ENCODE assay signal across 8 cellular contexts in the genomic region with DNA sequence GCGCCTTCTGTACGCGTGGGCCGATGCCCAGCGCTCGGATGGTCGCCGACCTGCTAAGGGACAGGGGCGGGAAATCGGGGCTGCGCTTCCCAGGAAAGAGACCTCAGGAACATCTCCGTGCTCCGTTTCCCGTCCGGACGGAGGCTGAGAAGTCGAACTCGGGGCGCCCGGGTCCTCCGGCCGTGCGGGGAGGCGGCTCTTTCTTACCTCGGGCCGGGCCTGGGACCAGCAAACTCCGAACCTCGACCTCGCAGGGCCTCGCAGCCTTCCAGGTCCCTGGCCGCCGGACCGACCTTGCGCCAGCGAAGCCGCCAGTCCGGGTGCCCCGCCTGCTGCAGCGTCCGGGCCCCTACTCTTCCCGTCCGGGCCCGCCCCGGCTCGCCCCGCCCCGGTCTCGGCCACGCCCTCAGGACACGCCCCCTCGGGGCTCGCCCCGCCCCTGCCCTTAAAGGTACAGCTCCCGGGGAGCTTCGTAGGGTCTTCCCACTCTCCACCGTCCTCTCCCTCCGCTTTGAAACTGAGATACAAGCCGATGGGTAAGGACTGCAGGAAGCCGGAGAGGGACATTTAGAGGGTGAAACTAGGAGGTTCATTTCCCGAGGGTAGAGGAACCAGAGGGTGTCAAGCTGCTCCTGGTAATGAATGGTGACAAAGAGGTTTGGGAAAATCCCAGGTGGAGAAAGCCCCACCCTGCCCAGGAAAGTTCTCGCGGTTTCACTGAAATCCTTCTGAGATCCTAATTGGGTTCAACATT. TPM values are rescaled to one million over a fixed set of nuclear protein-coding genes. Genes with fewer than 3 reads are reported as not detected.
A peak's percentile ranks its signal among the peaks of the same experiment; 100 is the strongest.
DNase-seq lines count a peak whose midpoint lies in the region; ATAC-seq lines count a peak whose summit lies in the region.

A gene (minus strand): TSS at position 324 of the 754 bp plus-strand sequence. CDS start 2,231 bp downstream, outside the sequence.

- ATAC-seq in GM21423 (IDR thresholded peaks at IDR 0.05; ENCODE audit: unreplicated experiment), result peak; percentile 96
- ATAC-seq in natural killer cell treated with Interleukin-12 subunit alpha and Interleukin-12 subunit beta and Interleukin-15 and Interleukin-18, amount 100 ng/mL, for 72 hours, result peak; percentile 100

- peak within 1 kb of the TSS; percentile 4 for H3K27ac Mint-ChIP-seq in activated T-helper 2 cell treated with anti-CD3 and anti-CD28 coated beads, Interferon-gamma antibody, Interleukin-2, Interleukin-4, amounts not matched to agents 10 μg/mL and 5 μg/mL and 100 μg/mL, durations not matched to agents 14 hours and 24 hours and 36 hours
- peak within 1 kb of the TSS; percentile 15 to 53 for H3K27ac Mint-ChIP-seq in natural killer cell treated with Interleukin-12 subunit alpha and Interleukin-12 subunit beta and Interleukin-15 and Interleukin-18, amount 100 ng/mL, for 72 hours

- intact Hi-C loops in activated T-helper 2 cell treated with anti-CD3 and anti-CD28 coated beads, Interferon-gamma antibody, Interleukin-2, Interleukin-4, amounts not matched to agents 10 μg/mL and 5 μg/mL and 100 μg/mL, durations not matched to agents 14 hours and 24 hours and 36 hours (cut with micrococcal nuclease), result loop anchor here (1.0 to 10.0 kb wide), 3 partner anchors 23 to 630 kb away; a partner anchor contains a TSS

- DNase-seq in DMS53 (lab: John Stamatoyannopoulos, UW) (peak; percentile 91), HuH-7 (ENCODE audit: low spot score) (peak; percentile 87), RPMI8226 (peak; percentile 86), fibroblast of peridontal ligament (ENCODE audit: extremely low read depth) (peak; percentile 58)
- DNase-seq in activated T-helper 2 cell treated with anti-CD3 and anti-CD28 coated beads, Interferon-gamma antibody, Interleukin-2, Interleukin-4, amounts not matched to agents 10 μg/mL and 5 μg/mL and 100 μg/mL, durations not matched to agents 14 hours and 24 hours and 36 hours (ENCODE audit: low spot score), result peak; percentile 77
- peak; percentile 89 for DNase-seq in natural killer cell treated with Interleukin-12 subunit alpha and Interleukin-12 subunit beta and Interleukin-15 and Interleukin-18, amount 100 ng/mL, for 72 hours (ENCODE audit: low spot score)
- DNase-seq in stimulated activated naive CD4-positive, alpha-beta T cell (lab: John Stamatoyannopoulos, UW), result peak; percentile 61 to 91 (median 84)

- H3K4me1 Mint-ChIP-seq in activated T-helper 2 cell treated with anti-CD3 and anti-CD28 coated beads, Interferon-gamma antibody, Interleukin-2, Interleukin-4, amounts not matched to agents 10 μg/mL and 5 μg/mL and 100 μg/mL, durations not matched to agents 14 hours and 24 hours and 36 hours (ENCODE audit: low read depth), result peaks cover 15% of the 10 kb centered on the region
- peaks cover 10 to 19% of the 10 kb centered on the region in 2 donors for H3K4me1 Mint-ChIP-seq in natural killer cell treated with Interleukin-12 subunit alpha and Interleukin-12 subunit beta and Interleukin-15 and Interleukin-18, amount 100 ng/mL, for 72 hours (ENCODE audit: low read depth in 2 of 2)

- H3K27me3 Mint-ChIP-seq in activated T-helper 2 cell treated with anti-CD3 and anti-CD28 coated beads, Interferon-gamma antibody, Interleukin-2, Interleukin-4, amounts not matched to agents 10 μg/mL and 5 μg/mL and 100 μg/mL, durations not matched to agents 14 hours and 24 hours and 36 hours (ENCODE audit: low read depth), result peaks cover 2% of the 10 kb centered on the region
- H3K27me3 Mint-ChIP-seq in natural killer cell treated with Interleukin-12 subunit alpha and Interleukin-12 subunit beta and Interleukin-15 and Interleukin-18, amount 100 ng/mL, for 72 hours, result peaks cover 0 to 2% of the 10 kb centered on the region in 2 donors

- peak within 1 kb of the TSS; percentile 88 for H3K4me3 Mint-ChIP-seq in activated T-helper 2 cell treated with anti-CD3 and anti-CD28 coated beads, Interferon-gamma antibody, Interleukin-2, Interleukin-4, amounts not matched to agents 10 μg/mL and 5 μg/mL and 100 μg/mL, durations not matched to agents 14 hours and 24 hours and 36 hours (ENCODE audit: low read depth)
- H3K4me3 Mint-ChIP-seq in natural killer cell treated with Interleukin-12 subunit alpha and Interleukin-12 subunit beta and Interleukin-15 and Interleukin-18, amount 100 ng/mL, for 72 hours, result peak within 1 kb of the TSS; percentile 93

- H3K9me3 Mint-ChIP-seq in activated T-helper 2 cell treated with anti-CD3 and anti-CD28 coated beads, Interferon-gamma antibody, Interleukin-2, Interleukin-4, amounts not matched to agents 10 μg/mL and 5 μg/mL and 100 μg/mL, durations not matched to agents 14 hours and 24 hours and 36 hours, result no peaks in the 10 kb centered on the region
- no peaks in the 10 kb centered on the region for H3K9me3 Mint-ChIP-seq in natural killer cell treated with Interleukin-12 subunit alpha and Interleukin-12 subunit beta and Interleukin-15 and Interleukin-18, amount 100 ng/mL, for 72 hours

- peaks cover 22% of the 10 kb centered on the region for H3K36me3 Mint-ChIP-seq in activated T-helper 2 cell treated with anti-CD3 and anti-CD28 coated beads, Interferon-gamma antibody, Interleukin-2, Interleukin-4, amounts not matched to agents 10 μg/mL and 5 μg/mL and 100 μg/mL, durations not matched to agents 14 hours and 24 hours and 36 hours (ENCODE audit: low read depth)
- peaks cover 9% of the 10 kb centered on the region for H3K36me3 Mint-ChIP-seq in natural killer cell treated with Interleukin-12 subunit alpha and Interleukin-12 subunit beta and Interleukin-15 and Interleukin-18, amount 100 ng/mL, for 72 hours

RNA-seq across cellular contexts. Expression of the gene that starts here (rescaled TPM):
- total RNA-seq in activated T-helper 2 cell treated with anti-CD3 and anti-CD28 coated beads, Interferon-gamma antibody, Interleukin-2, Interleukin-4, amounts not matched to agents 10 μg/mL and 5 μg/mL and 100 μg/mL, durations not matched to agents 14 hours and 24 hours and 36 hours, result 20.8 and 23.5 TPM in 2 replicates
- total RNA-seq in natural killer cell treated with Interleukin-12 subunit alpha and Interleukin-12 subunit beta and Interleukin-15 and Interleukin-18, amount 100 ng/mL, for 72 hours, result 10 to 100 TPM; 19.9 to 28.3 TPM

Comparison
In these comparisons a context has a peak if more than half of its experiments do, and no peak if none do; other contexts are left out.
1. Peak in every context shown above with its lines: DNase-seq and ATAC-seq.